16 cellular contexts compared by ENCODE assay signal in genomic region chr4:184803133-184803532, GRCh38.
"Had no signal": no experiment of that assay in that cellular context is flagged by ENCODE, and none has a peak within 500 bp of the region (broad histone marks: within the 10 kb centered on the region; RNA-seq: fewer than 3 reads in every experiment).

No MANE protein-coding gene starts in this region.

- H3K9me3 Mint-ChIP-seq: activated CD4-positive, alpha-beta T cell treated with anti-CD3 and anti-CD28 coated beads, Interleukin-2, amount 10 ng/mL, durations not matched to agents 24 days and 14 days; activated T-helper 1 cell treated with anti-CD3 and anti-CD28 coated beads, Interleukin-12 subunit alpha, Interleukin-12 subunit beta, Interleukin-2, Interleukin-4 antibody, amounts not matched to agents 30 ng/mL and 10 ng/mL and 1 ng/mL, durations not matched to agents 14 hours and 24 hours and 36 hours; memory B cell; natural killer cell treated with Interleukin-12 subunit alpha and Interleukin-12 subunit beta and Interleukin-15 and Interleukin-18, amount 100 ng/mL, for 72 hours; T-helper 1 cell treated with Interleukin-12 subunit alpha and Interleukin-12 subunit beta and Interleukin-4 antibody, amounts not matched to agents 30 μg/mL and 1 μg/mL, for 36 hours; WTC11 had no signal

- H3K4me3 Mint-ChIP-seq: activated CD4-positive, alpha-beta T cell treated with anti-CD3 and anti-CD28 coated beads, Interleukin-2, amount 10 ng/mL, durations not matched to agents 24 days and 14 days; activated T-helper 1 cell treated with anti-CD3 and anti-CD28 coated beads, Interleukin-12 subunit alpha, Interleukin-12 subunit beta, Interleukin-2, Interleukin-4 antibody, amounts not matched to agents 30 ng/mL and 10 ng/mL and 1 ng/mL, durations not matched to agents 14 hours and 24 hours and 36 hours; memory B cell; natural killer cell treated with Interleukin-12 subunit alpha and Interleukin-12 subunit beta and Interleukin-15 and Interleukin-18, amount 100 ng/mL, for 72 hours; T-helper 1 cell treated with Interleukin-12 subunit alpha and Interleukin-12 subunit beta and Interleukin-4 antibody, amounts not matched to agents 30 μg/mL and 1 μg/mL, for 36 hours; WTC11 had no signal

- H3K27me3 ChIP-seq: adrenal gland, gastroesophageal sphincter, sigmoid colon, tibial artery had no signal

- H3K36me3 ChIP-seq: sigmoid colon had no signal

- H3K36me3 Mint-ChIP-seq: natural killer cell treated with Interleukin-12 subunit alpha and Interleukin-12 subunit beta and Interleukin-15 and Interleukin-18, amount 100 ng/mL, for 72 hours; WTC11 had no signal

- H3K27ac Mint-ChIP-seq: activated CD4-positive, alpha-beta T cell treated with anti-CD3 and anti-CD28 coated beads, Interleukin-2, amount 10 ng/mL, durations not matched to agents 24 days and 14 days; activated T-helper 1 cell treated with anti-CD3 and anti-CD28 coated beads, Interleukin-12 subunit alpha, Interleukin-12 subunit beta, Interleukin-2, Interleukin-4 antibody, amounts not matched to agents 30 ng/mL and 10 ng/mL and 1 ng/mL, durations not matched to agents 14 hours and 24 hours and 36 hours; memory B cell; natural killer cell treated with Interleukin-12 subunit alpha and Interleukin-12 subunit beta and Interleukin-15 and Interleukin-18, amount 100 ng/mL, for 72 hours; T-helper 1 cell treated with Interleukin-12 subunit alpha and Interleukin-12 subunit beta and Interleukin-4 antibody, amounts not matched to agents 30 μg/mL and 1 μg/mL, for 36 hours had no signal

- H3K4me3 ChIP-seq: adrenal gland, coronary artery, gastroesophageal sphincter, sigmoid colon, tibial artery had no signal

- H3K27ac ChIP-seq: adrenal gland, coronary artery, sigmoid colon had no signal

- H3K27me3 Mint-ChIP-seq: activated CD4-positive, alpha-beta T cell treated with anti-CD3 and anti-CD28 coated beads, Interleukin-2, amount 10 ng/mL, durations not matched to agents 24 days and 14 days; memory B cell; natural killer cell treated with Interleukin-12 subunit alpha and Interleukin-12 subunit beta and Interleukin-15 and Interleukin-18, amount 100 ng/mL, for 72 hours had no signal

- DNase-seq: activated CD4-positive, alpha-beta T cell treated with anti-CD3 and anti-CD28 coated beads, Interleukin-2, amount 10 ng/mL, durations not matched to agents 24 days and 14 days; activated naive CD4-positive, alpha-beta T cell; central memory CD4-positive, alpha-beta T cell; effector CD4-positive, alpha-beta T cell; hippocampal formation; sigmoid colon; stimulated activated CD4-positive, alpha-beta T cell treated with anti-CD3 and anti-CD28 coated beads, Interleukin-4, amount 100 ng/mL, for 1 hour had no signal

- H3K9me3 ChIP-seq: adrenal gland, gastroesophageal sphincter, sigmoid colon, tibial artery had no signal
